1 cellular context compared by ENCODE assay signal in the genomic region with DNA sequence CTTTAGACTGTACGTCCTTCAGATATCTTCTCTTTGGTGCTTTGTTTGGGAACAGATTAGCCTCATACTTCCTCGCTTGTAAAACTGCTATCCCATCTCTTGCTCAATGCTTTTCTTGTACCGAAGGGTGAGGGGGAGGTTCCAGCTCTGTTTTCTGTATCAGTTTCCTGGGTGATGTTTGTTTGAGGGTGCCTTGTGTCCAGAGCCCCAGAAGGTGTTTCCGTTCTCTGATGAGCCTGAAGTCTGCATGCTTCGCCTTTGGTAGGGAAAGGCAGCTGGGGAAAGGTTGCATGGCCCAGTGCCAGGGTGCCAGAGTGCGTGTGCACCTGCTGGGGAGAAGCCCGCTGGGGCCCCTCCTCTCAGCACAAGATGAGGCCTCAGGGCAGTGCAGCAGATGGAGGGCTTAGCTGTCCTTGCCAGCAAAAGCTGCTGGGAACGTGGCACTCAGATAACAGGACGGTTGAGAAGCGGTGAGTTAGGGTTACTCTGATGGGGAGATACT.
TF ChIP-seq lines count a peak whose summit lies in the region.

No MANE protein-coding gene starts in this region.

TF ChIP-seq in SK-N-SH treated with all-trans-retinoic acid at 6 μM for 48 hours, 23 proteins besides CTCF, POLR2A, EP300 and RAD21 (continued from another document):
- TF ChIP-seq, protein P1, sequence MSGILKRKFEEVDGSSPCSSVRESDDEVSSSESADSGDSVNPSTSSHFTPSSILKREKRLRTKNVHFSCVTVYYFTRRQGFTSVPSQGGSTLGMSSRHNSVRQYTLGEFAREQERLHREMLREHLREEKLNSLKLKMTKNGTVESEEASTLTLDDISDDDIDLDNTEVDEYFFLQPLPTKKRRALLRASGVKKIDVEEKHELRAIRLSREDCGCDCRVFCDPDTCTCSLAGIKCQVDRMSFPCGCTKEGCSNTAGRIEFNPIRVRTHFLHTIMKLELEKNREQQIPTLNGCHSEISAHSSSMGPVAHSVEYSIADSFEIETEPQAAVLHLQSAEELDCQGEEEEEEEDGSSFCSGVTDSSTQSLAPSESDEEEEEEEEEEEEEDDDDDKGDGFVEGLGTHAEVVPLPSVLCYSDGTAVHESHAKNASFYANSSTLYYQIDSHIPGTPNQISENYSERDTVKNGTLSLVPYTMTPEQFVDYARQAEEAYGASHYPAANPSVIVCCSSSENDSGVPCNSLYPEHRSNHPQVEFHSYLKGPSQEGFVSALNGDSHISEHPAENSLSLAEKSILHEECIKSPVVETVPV (CRISPR knock-in tag; IDR thresholded peaks at IDR 0.05): no peak
- TF ChIP-seq PPARA (CRISPR knock-in tag; IDR thresholded peaks at IDR 0.05; ENCODE audit: borderline replicate concordance): no peak
- no peak for TF ChIP-seq TOX (CRISPR knock-in tag; IDR thresholded peaks at IDR 0.05; ENCODE audit: borderline replicate concordance)
